Comparison of ENCODE assay signal across 20 cellular contexts in the genomic region with DNA sequence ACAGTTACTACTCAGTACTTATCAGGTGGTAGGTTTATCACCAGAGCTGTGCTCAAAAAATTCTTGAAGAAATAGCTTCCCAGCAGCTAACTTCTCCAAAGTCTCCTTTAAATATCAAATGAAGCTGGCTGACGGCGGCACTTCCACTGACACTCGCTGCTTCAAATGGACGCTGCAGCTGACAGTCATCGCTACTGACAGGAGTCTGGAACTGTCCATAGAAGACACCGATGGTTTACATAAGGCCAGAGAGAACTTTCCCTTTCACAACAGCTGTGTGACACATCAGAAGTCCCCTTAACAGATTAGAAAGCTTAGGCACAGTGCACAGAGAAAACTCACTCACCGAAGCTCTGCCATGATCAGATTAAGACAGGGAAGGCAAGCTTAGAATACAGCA.
"Had no signal": no experiment of that assay in that cellular context is flagged by ENCODE, and none has a peak within 500 bp of the region (broad histone marks: within the 10 kb centered on the region; RNA-seq: fewer than 3 reads in every experiment).

No MANE protein-coding gene starts in this region.

- ATAC-seq: activated CD8-positive, alpha-beta T cell treated with anti-CD3 and anti-CD28 coated beads, Interleukin-2, amount 10 ng/mL, durations not matched to agents 7 days and 5 days; body of pancreas; natural killer cell treated with Interleukin-12 subunit alpha and Interleukin-12 subunit beta and Interleukin-15 and Interleukin-18, amount 100 ng/mL, for 72 hours; T-cell; upper lobe of right lung had no signal

- H3K9ac ChIP-seq: parathyroid adenoma had no signal

- H3K27ac ChIP-seq: body of pancreas, cardiac muscle cell, neutrophil, parathyroid adenoma, thyroid gland, upper lobe of right lung, VCaP had no signal

- H3K4me1 ChIP-seq: body of pancreas, parathyroid adenoma, thyroid gland, upper lobe of right lung had no signal

- H3K79me2 ChIP-seq: parathyroid adenoma had no signal

- H2AFZ ChIP-seq: parathyroid adenoma had no signal

- DNase-seq: activated CD4-positive, alpha-beta T cell treated with anti-CD3 and anti-CD28 coated beads, Interleukin-2, amount 10 ng/mL, durations not matched to agents 7 days and 5 days; activated CD4-positive, CD25-positive, alpha-beta regulatory T cell treated with anti-CD3 and anti-CD28 coated beads, Interleukin-2, amount 50 U/mL, for 72 hours; activated CD8-positive, alpha-beta T cell treated with anti-CD3 and anti-CD28 coated beads, Interleukin-2, amount 10 ng/mL, durations not matched to agents 7 days and 5 days; activated gamma-delta T cell treated with Interleukin-2 at 50 U/mL for 16 hours; activated T-cell treated with anti-CD3 and anti-CD28 coated beads, Interleukin-2, amount 50 U/mL, for 1 hour; anterior cingulate cortex; body of pancreas; effector CD4-positive, alpha-beta T cell; foreskin melanocyte; hypothalamus; stimulated activated CD4-positive, alpha-beta T cell treated with anti-CD3 and anti-CD28 coated beads, Interleukin-4, amount 100 ng/mL, for 24 hours; substantia nigra; T-cell; thyroid gland; upper lobe of right lung had no signal

- H3K27me3 ChIP-seq: body of pancreas, cardiac muscle cell, neutrophil, thyroid gland, upper lobe of right lung had no signal

- H3K9me3 ChIP-seq: body of pancreas, neutrophil, thyroid gland, upper lobe of right lung had no signal

- H3K4me3 ChIP-seq: body of pancreas, cardiac muscle cell, thyroid gland, upper lobe of right lung had no signal

- H3K36me3 ChIP-seq: cardiac muscle cell, neutrophil, thyroid gland, upper lobe of right lung had no signal
